ENCODE assay signal across 1 cellular context in genomic region chr1:77779529-77780281, GRCh38.
A peak's percentile ranks its signal among the peaks of the same experiment; 100 is the strongest.
TF ChIP-seq lines count a peak whose summit lies in the region.

TSS of gene MIGA1 (plus strand) at chr1:77779649. CDS start at chr1:77783253, 3,604 bp downstream.

TF ChIP-seq in HepG2, 621 proteins besides CTCF, POLR2A, EP300 and RAD21 (continued from another document and continues in another):
- TF ChIP-seq ZNF235 (CRISPR knock-in tag; IDR thresholded peaks at IDR 0.05; ENCODE audit: borderline replicate concordance), result no peak
- TF ChIP-seq ZNF546 (CRISPR knock-in tag; conservative IDR thresholded peaks at IDR 0.05), result 0 out of 2 replicates have a peak, but pooled peaks have one; percentile 29
- TF ChIP-seq ZNF414 (CRISPR knock-in tag; IDR thresholded peaks at IDR 0.05), result no peak
- no peak for TF ChIP-seq MBD4 (IDR thresholded peaks at IDR 0.05; ENCODE audit: borderline replicate concordance, low read length)
- no peak for TF ChIP-seq STAG1 (CRISPR knock-in tag; IDR thresholded peaks at IDR 0.05)
- no peak for TF ChIP-seq ZNF30 (CRISPR knock-in tag; IDR thresholded peaks at IDR 0.05)
- TF ChIP-seq PPARG (CRISPR knock-in tag; conservative IDR thresholded peaks at IDR 0.05), result peak; percentile 27; the same call in 1 of the 2 replicates
- TF ChIP-seq ZC3H13 (CRISPR knock-in tag; IDR thresholded peaks at IDR 0.05), result no peak
- TF ChIP-seq THYN1 (CRISPR knock-in tag; IDR thresholded peaks at IDR 0.05; ENCODE audit: borderline replicate concordance, low read depth), result no peak
- TF ChIP-seq CREB1 (IDR thresholded peaks at IDR 0.05), result peak; percentile 70
- peak; percentile 95 for TF ChIP-seq CREB1 (CRISPR knock-in tag; IDR thresholded peaks at IDR 0.05)
- no peak for TF ChIP-seq CSRNP2 (CRISPR knock-in tag; conservative IDR thresholded peaks at IDR 0.05; ENCODE audit: low read depth)
- no peak for TF ChIP-seq NPAS2 (CRISPR knock-in tag; IDR thresholded peaks at IDR 0.05; ENCODE audit: borderline replicate concordance)
- no peak for TF ChIP-seq AHDC1 (CRISPR knock-in tag; IDR thresholded peaks at IDR 0.05; ENCODE audit: borderline replicate concordance)
- no peak for TF ChIP-seq ZIK1 (CRISPR knock-in tag; IDR thresholded peaks at IDR 0.05; ENCODE audit: borderline replicate concordance, low read depth)
- TF ChIP-seq FLYWCH1 (CRISPR knock-in tag; IDR thresholded peaks at IDR 0.05), result no peak
- TF ChIP-seq TARDBP (CRISPR knock-in tag; IDR thresholded peaks at IDR 0.05), result peak; percentile 72; the same call in 1 of the 2 replicates
- peak; percentile 34; the same call in 1 of the 2 replicates for TF ChIP-seq ERF (CRISPR knock-in tag; IDR thresholded peaks at IDR 0.05)
- TF ChIP-seq GATAD1 (CRISPR knock-in tag; IDR thresholded peaks at IDR 0.05), result peak; percentile 86
- no peak for TF ChIP-seq ZNF569 (CRISPR knock-in tag; IDR thresholded peaks at IDR 0.05; ENCODE audit: borderline replicate concordance)
- TF ChIP-seq MBNL3 (CRISPR knock-in tag; conservative IDR thresholded peaks at IDR 0.05), result no peak
- no peak for TF ChIP-seq PAWR (CRISPR knock-in tag; IDR thresholded peaks at IDR 0.05; ENCODE audit: borderline replicate concordance)
- peak; percentile 75 for TF ChIP-seq MAX (IDR thresholded peaks at IDR 0.05)
- TF ChIP-seq ATF1 (CRISPR knock-in tag; IDR thresholded peaks at IDR 0.05), result peak; percentile 89
- TF ChIP-seq ZNF382 (CRISPR knock-in tag; IDR thresholded peaks at IDR 0.05; ENCODE audit: borderline replicate concordance), result no peak
- TF ChIP-seq TMF1 (CRISPR knock-in tag; IDR thresholded peaks at IDR 0.05; ENCODE audit: low read depth), result peak; percentile 56; the same call in 1 of the 2 replicates
- 0 out of 2 replicates have a peak, but pooled peaks have one; percentile 26 for TF ChIP-seq FOSL2 (CRISPR knock-in tag; IDR thresholded peaks at IDR 0.05)
- TF ChIP-seq TFDP1 (CRISPR knock-in tag; IDR thresholded peaks at IDR 0.05; ENCODE audit: borderline replicate concordance), result peak; percentile 38; the same call in 1 of the 2 replicates
- peak; percentile 51; the same call in 1 of the 2 replicates for TF ChIP-seq DRAP1 (CRISPR knock-in tag; IDR thresholded peaks at IDR 0.05)
- TF ChIP-seq ARHGAP35 (CRISPR knock-in tag; IDR thresholded peaks at IDR 0.05; ENCODE audit: borderline replicate concordance), result no peak
- TF ChIP-seq ZNF790 (CRISPR knock-in tag; IDR thresholded peaks at IDR 0.05; ENCODE audit: borderline replicate concordance), result 0 out of 2 replicates have a peak, but pooled peaks have one; percentile 68
- TF ChIP-seq ZNF468 (CRISPR knock-in tag; IDR thresholded peaks at IDR 0.05), result no peak
- TF ChIP-seq CBX1 (IDR thresholded peaks at IDR 0.05; ENCODE audit: low read depth), result no peak
- TF ChIP-seq SMYD3 (CRISPR knock-in tag; IDR thresholded peaks at IDR 0.05), result peak; percentile 26; the same call in 1 of the 2 replicates
- no peak for TF ChIP-seq SSRP1 (CRISPR knock-in tag; IDR thresholded peaks at IDR 0.05)
- no peak for TF ChIP-seq LRRFIP1 (CRISPR knock-in tag; conservative IDR thresholded peaks at IDR 0.05)
- TF ChIP-seq EEA1 (CRISPR knock-in tag; IDR thresholded peaks at IDR 0.05; ENCODE audit: borderline replicate concordance), result no peak
- TF ChIP-seq XBP1 (CRISPR knock-in tag; IDR thresholded peaks at IDR 0.05), result no peak
- TF ChIP-seq ZNF512B (CRISPR knock-in tag; IDR thresholded peaks at IDR 0.05; ENCODE audit: borderline replicate concordance), result 0 out of 2 replicates have a peak, but pooled peaks have one; percentile 66
- no peak for TF ChIP-seq KDM6A (CRISPR knock-in tag; IDR thresholded peaks at IDR 0.05; ENCODE audit: low read depth)
- peak; percentile 62; the same call in 1 of the 2 replicates for TF ChIP-seq ZBTB26 (CRISPR knock-in tag; IDR thresholded peaks at IDR 0.05; ENCODE audit: borderline replicate concordance)
